ENCODE assay signal across 8 cellular contexts in genomic region chr10:104322416-104322782, GRCh38. TPM values are rescaled to one million over a fixed set of nuclear protein-coding genes. Genes with fewer than 3 reads are reported as not detected.
DNase-seq lines count a peak whose midpoint lies in the region; ATAC-seq and TF ChIP-seq lines count a peak whose summit lies in the region.

No MANE protein-coding gene starts in this region.

- no peak for ATAC-seq in GM18909 (IDR thresholded peaks at IDR 0.05; ENCODE audit: poor library complexity, unreplicated experiment)

- TF ChIP-seq CTCF in choroid plexus epithelial cell (conservative IDR thresholded peaks at IDR 0.05; ENCODE audit: low read depth, low read length) = no peak

- H3K4me1 ChIP-seq in skeletal muscle tissue (ENCODE audit: control insufficient read depth in 3 of 3, insufficient read depth in 3 of 3, low read length in 3 of 3) = peaks cover 63 to 94% (median 85%) of the 10 kb centered on the region in 3 donors

- H3K27me3 ChIP-seq in skeletal muscle tissue (ENCODE audit: control insufficient read depth in 3 of 3, insufficient read depth in 3 of 3, low read length in 3 of 3) = no peaks in the 10 kb centered on the region

- H3K9ac ChIP-seq in skeletal muscle tissue (ENCODE audit: low read depth in 1 of 3, low read length in 3 of 3) = peak overlapping the region in 2 of 3 donors; percentile 20 to 50

- H3K4me3 ChIP-seq in choroid plexus epithelial cell (ENCODE audit: low read depth, low read length) = no peak overlapping the region
- no peak overlapping the region for H3K4me3 ChIP-seq in skeletal muscle tissue (ENCODE audit: low read length in 3 of 3)

- H3K27ac ChIP-seq in skeletal muscle tissue (ENCODE audit: low read depth, low read length) = peak overlapping the region; percentile 10

- no peaks in the 10 kb centered on the region for H3K36me3 ChIP-seq in skeletal muscle tissue (ENCODE audit: control insufficient read depth in 3 of 3, insufficient read depth in 3 of 3, low read length in 3 of 3)

- H3K9me3 ChIP-seq in skeletal muscle tissue (ENCODE audit: control insufficient read depth in 3 of 3, low read length in 3 of 3) = no peaks in the 10 kb centered on the region

- DNase-seq in NCI-H345 (lab: John Stamatoyannopoulos, UW) = peak; percentile 12
- no peak for DNase-seq in NCI-H345 treated with DMSO at 0.1 percent for 48 hours (lab: John Stamatoyannopoulos, UW; ENCODE audit: unreplicated experiment)
- peak; percentile 27 for DNase-seq in NCI-H1694 (lab: John Stamatoyannopoulos, UW)
- peak; percentile 8 for DNase-seq in choroid plexus epithelial cell (ENCODE audit: low read depth)
- DNase-seq in AG20443 (ENCODE audit: low spot score) = no peak
- no peak for DNase-seq in hippocampal formation (lab: John Stamatoyannopoulos, UW)

RNA-seq across cellular contexts. Expression of gene ITPRIP, which starts 15.9 kb away (rescaled TPM):
- total RNA-seq in skeletal muscle tissue = 4.2 TPM

RNA-seq across cellular contexts. Expression of gene CFAP58, which starts 31.2 kb away (rescaled TPM):
- under 0.01 TPM for total RNA-seq in skeletal muscle tissue

RNA-seq across cellular contexts. Expression of gene GSTO2, which starts 53.4 kb away (rescaled TPM):
- total RNA-seq in skeletal muscle tissue = not detected

Comparison
In these comparisons a context has a peak if more than half of its experiments do, and no peak if none do; other contexts are left out.
1. DNase-seq: peak in NCI-H345 (single experiment), NCI-H1694 (single experiment) and choroid plexus epithelial cell (single experiment); none in NCI-H345 treated with DMSO at 0.1 percent for 48 hours (single experiment), AG20443 (single experiment) and hippocampal formation (0 of 2).